Comparison of ENCODE assay signal across 17 cellular contexts in genomic region chr7:52961084-52961483, GRCh38.
DNase-seq lines count a peak whose midpoint lies in the region; ATAC-seq and TF ChIP-seq lines count a peak whose summit lies in the region.
"Had no signal": no experiment of that assay in that cellular context is flagged by ENCODE, and none has a peak within 500 bp of the region (broad histone marks: within the 10 kb centered on the region; RNA-seq: fewer than 3 reads in every experiment).

No MANE protein-coding gene starts in this region.

- in situ Hi-C loops in G401 (cut with HindIII; ENCODE audit: low sequenced_read_pairs) = no loop called here

- H3K27me3 ChIP-seq in cardiac muscle cell (no peaks in the 10 kb centered on the region), mesenchymal stem cell (ENCODE audit: control insufficient read depth in 1 of 2, insufficient read depth in 1 of 2, low read length in 2 of 2) (no peaks in the 10 kb centered on the region), trophoblast cell (ENCODE audit: insufficient read depth, low read length) (no peaks in the 10 kb centered on the region)
- H3K27me3 ChIP-seq: BLaER1 had no signal

- no peaks in the 10 kb centered on the region for H3K4me1 Mint-ChIP-seq in activated T-cell treated with anti-CD3 and anti-CD28 coated beads, Interleukin-2, amount 50 U/mL, for 72 hours (ENCODE audit: low read depth)
- H3K4me1 Mint-ChIP-seq: CD8-positive, alpha-beta memory T cell had no signal

- H3K18ac ChIP-seq in mesenchymal stem cell (ENCODE audit: low read depth in 1 of 2, low read length in 2 of 2) (no peak overlapping the region), trophoblast cell (ENCODE audit: low read length) (no peak overlapping the region)

- 73% methylated on average over 1 of the region's 1 CpG for WGBS in mesenchymal stem cell
- no CpG with 5 or more reads among the region's 1 CpG for WGBS in trophoblast cell (ENCODE audit: extremely low coverage, insufficient coverage, insufficient read length)

- no peaks in the 10 kb centered on the region for H3K27me3 Mint-ChIP-seq in activated T-cell treated with anti-CD3 and anti-CD28 coated beads, Interleukin-2, amount 50 U/mL, for 72 hours (ENCODE audit: low read depth)
- H3K27me3 Mint-ChIP-seq: CD8-positive, alpha-beta memory T cell had no signal

- no peak overlapping the region for H3K4me2 ChIP-seq in mesenchymal stem cell (ENCODE audit: low read length, poor library complexity, severe bottlenecking)
- peak overlapping the region; percentile 16 for H3K4me2 ChIP-seq in trophoblast cell (ENCODE audit: low read length)
- H3K4me2 ChIP-seq: BLaER1, GM23338 had no signal

- H3K79me1 ChIP-seq in mesenchymal stem cell (replicated peaks; ENCODE audit: low read length, poor library complexity, severe bottlenecking) = no peaks in the 10 kb centered on the region
- H3K79me1 ChIP-seq in trophoblast cell (ENCODE audit: low read length) = peaks cover 41% of the 10 kb centered on the region

- H4K8ac ChIP-seq in mesenchymal stem cell (ENCODE audit: low read length) (no peak overlapping the region), trophoblast cell (ENCODE audit: low read depth, low read length) (no peak overlapping the region)

- H3K9me3 ChIP-seq in cardiac muscle cell (ENCODE audit: low read depth) (no peaks in the 10 kb centered on the region), mesenchymal stem cell (ENCODE audit: control insufficient read depth, low read length) (peaks cover 4% of the 10 kb centered on the region), trophoblast cell (ENCODE audit: insufficient read depth, low read depth, low read length) (no peaks in the 10 kb centered on the region)
- H3K9me3 ChIP-seq: BLaER1, Caco-2 had no signal

- no peak for TF ChIP-seq CTCF in cardiac muscle cell (IDR thresholded peaks at IDR 0.05; ENCODE audit: low read depth, low read length)

- no peak overlapping the region for H4K12ac ChIP-seq in trophoblast cell (ENCODE audit: low read depth, low read length)

- H3K4me1 ChIP-seq in cardiac muscle cell (ENCODE audit: low read depth) (peaks cover 22% of the 10 kb centered on the region), mesenchymal stem cell (ENCODE audit: control insufficient read depth, insufficient read depth, low read depth, low read length) (no peaks in the 10 kb centered on the region), trophoblast cell (ENCODE audit: control insufficient read depth in 1 of 2, insufficient read depth in 2 of 2, low read length in 2 of 2) (peaks cover 16 to 23% of the 10 kb centered on the region in 2 experiments)
- H3K4me1 ChIP-seq: BLaER1 had no signal

- no peaks in the 10 kb centered on the region for H3K36me3 Mint-ChIP-seq in activated T-cell treated with anti-CD3 and anti-CD28 coated beads, Interleukin-2, amount 50 U/mL, for 72 hours (ENCODE audit: insufficient read depth in 2 of 2)
- H3K36me3 Mint-ChIP-seq: CD8-positive, alpha-beta memory T cell had no signal

- H2BK12ac ChIP-seq in mesenchymal stem cell (ENCODE audit: low read length in 2 of 2) = no peak overlapping the region
- H2BK12ac ChIP-seq in trophoblast cell (ENCODE audit: low read length) = peak overlapping the region; percentile 73

- H3K14ac ChIP-seq in mesenchymal stem cell (ENCODE audit: low read length in 2 of 2) (no peak overlapping the region), trophoblast cell (ENCODE audit: low read length) (no peak overlapping the region)

- no peak overlapping the region for H2BK5ac ChIP-seq in mesenchymal stem cell (ENCODE audit: low read depth, low read length, poor library complexity, severe bottlenecking)
- H2BK5ac ChIP-seq in trophoblast cell (ENCODE audit: low read depth, low read length, poor library complexity) = no peak overlapping the region

- H3K79me2 ChIP-seq in trophoblast cell (ENCODE audit: control insufficient read depth, insufficient read depth, low read length, poor library complexity) = peaks cover 6% of the 10 kb centered on the region

- H3K9me3 Mint-ChIP-seq in activated T-cell treated with anti-CD3 and anti-CD28 coated beads, Interleukin-2, amount 50 U/mL, for 72 hours = peaks cover 8 to 9% of the 10 kb centered on the region in 2 donors

- intact Hi-C loops in left cardiac atrium (cut with DNase I) = no loop called here

- ATAC-seq in left cardiac atrium = no peak
- no peak for ATAC-seq in activated T-cell treated with anti-CD3 and anti-CD28 coated beads, Interleukin-2, amount 50 U/mL, for 72 hours (replicated peaks in 1 of 2)
- no peak for ATAC-seq in HG03442 (IDR thresholded peaks at IDR 0.05; ENCODE audit: unreplicated experiment)
- ATAC-seq: GM23338 had no signal

- no peak overlapping the region for H2AFZ ChIP-seq in mesenchymal stem cell (ENCODE audit: low read depth, low read length)
- no peak overlapping the region for H2AFZ ChIP-seq in trophoblast cell (ENCODE audit: insufficient read depth, low read length, poor library complexity)

- no peak overlapping the region for H3K4me3 ChIP-seq in cardiac muscle cell
- H3K4me3 ChIP-seq in mesenchymal stem cell (ENCODE audit: insufficient read depth in 1 of 2, low read depth in 1 of 2, low read length in 2 of 2) = no peak overlapping the region
- H3K4me3 ChIP-seq in trophoblast cell (ENCODE audit: low read depth, low read length) = no peak overlapping the region
- H3K4me3 ChIP-seq: BLaER1, GM23338 had no signal

- H3K4me3 Mint-ChIP-seq in activated T-cell treated with anti-CD3 and anti-CD28 coated beads, Interleukin-2, amount 50 U/mL, for 72 hours = no peak overlapping the region
- H3K4me3 Mint-ChIP-seq: GM23338 had no signal

- H4K91ac ChIP-seq in mesenchymal stem cell (ENCODE audit: low read length) (no peak overlapping the region), trophoblast cell (ENCODE audit: low read depth, low read length) (peak overlapping the region; percentile 45)

- H3K4ac ChIP-seq in mesenchymal stem cell (ENCODE audit: low read depth in 1 of 2, low read length in 2 of 2) (no peak overlapping the region), trophoblast cell (ENCODE audit: low read depth, low read length) (no peak overlapping the region)

- H2BK120ac ChIP-seq in mesenchymal stem cell (ENCODE audit: low read depth, low read length) (no peak overlapping the region), trophoblast cell (ENCODE audit: insufficient read depth, low read length, poor library complexity) (no peak overlapping the region)

- H2BK15ac ChIP-seq in mesenchymal stem cell (ENCODE audit: low read depth, poor library complexity, severe bottlenecking) = no peak overlapping the region

- no peak overlapping the region for H3K27ac Mint-ChIP-seq in activated T-cell treated with anti-CD3 and anti-CD28 coated beads, Interleukin-2, amount 50 U/mL, for 72 hours
- H3K27ac Mint-ChIP-seq: CD8-positive, alpha-beta memory T cell; GM23338 had no signal

- DNase-seq in cardiac muscle cell (ENCODE audit: low read depth in 1 of 2, low spot score in 1 of 2) (peak in 1 of 2 donors; percentile 82), left cardiac atrium (no peak), amniotic epithelial cell (ENCODE audit: low read depth) (peak; percentile 11), mesenchymal stem cell (peak; percentile 43), trophoblast cell (peak; percentile 79 to 96), G401 (ENCODE audit: low spot score) (no peak)
- DNase-seq in activated T-cell treated with anti-CD3 and anti-CD28 coated beads, Interleukin-2, amount 50 U/mL, for 72 hours = no peak
- DNase-seq: 8988T; AML-193; CD8-positive, alpha-beta memory T cell; DND-41; GF-D8; H7 had no signal

- H2AK5ac ChIP-seq in mesenchymal stem cell (ENCODE audit: low read length, severe bottlenecking) (no peak overlapping the region), trophoblast cell (ENCODE audit: low read length) (no peak overlapping the region)

- H3K9ac ChIP-seq in mesenchymal stem cell (ENCODE audit: low read length) = no peak overlapping the region
- H3K9ac ChIP-seq in trophoblast cell (ENCODE audit: low read length) = no peak overlapping the region
- H3K9ac ChIP-seq: BLaER1 had no signal

- H3K36me3 ChIP-seq in cardiac muscle cell (no peaks in the 10 kb centered on the region), mesenchymal stem cell (ENCODE audit: control insufficient read depth in 1 of 2, insufficient read depth in 2 of 2, low read depth in 1 of 2, low read length in 2 of 2) (no peaks in the 10 kb centered on the region), trophoblast cell (ENCODE audit: control insufficient read depth in 1 of 2, insufficient read depth in 2 of 2, low read length in 2 of 2) (no peaks in the 10 kb centered on the region)
- H3K36me3 ChIP-seq: BLaER1 had no signal

- H3K27ac ChIP-seq in cardiac muscle cell (peak overlapping the region; percentile 83), mesenchymal stem cell (ENCODE audit: low read length, poor library complexity, severe bottlenecking) (no peak overlapping the region), trophoblast cell (ENCODE audit: low read depth, low read length) (peak overlapping the region; percentile 33)
- H3K27ac ChIP-seq: BLaER1 had no signal

- H3K23ac ChIP-seq in mesenchymal stem cell (ENCODE audit: low read length in 2 of 2) (no peak overlapping the region), trophoblast cell (ENCODE audit: low read length) (no peak overlapping the region)

Comparison
In these comparisons a context has a peak if more than half of its experiments do, and no peak if none do; other contexts are left out.
1. DNase-seq: peak in amniotic epithelial cell (single experiment), mesenchymal stem cell (single experiment) and trophoblast cell (2 of 2); none in left cardiac atrium (single experiment), activated T-cell treated with anti-CD3 and anti-CD28 coated beads, Interleukin-2, amount 50 U/mL, for 72 hours (0 of 2) and G401 (single experiment).